ENCODE assay signal across 12 cellular contexts in genomic region chr9:101027733-101028345, GRCh38. TPM values are rescaled to one million over a fixed set of nuclear protein-coding genes. Genes with fewer than 3 reads are reported as not detected.
DNase-seq lines count a peak whose midpoint lies in the region; TF ChIP-seq lines count a peak whose summit lies in the region.
"Had no signal": no experiment of that assay in that cellular context is flagged by ENCODE, and none has a peak within 500 bp of the region (broad histone marks: within the 10 kb centered on the region; RNA-seq: fewer than 3 reads in every experiment).

No MANE protein-coding gene starts in this region.

- 0% methylated on average over 4 of the region's 12 CpGs for WGBS in mammary epithelial cell (ENCODE audit: low coverage, missing lambda C conversion rate)
- WGBS in smooth muscle cell (ENCODE audit: low lambda C conversion rate): 19% methylated on average over 12 of the region's 12 CpGs

- H4K20me1 ChIP-seq in mammary epithelial cell (ENCODE audit: insufficient read depth, low read length) (no peaks in the 10 kb centered on the region), smooth muscle cell (ENCODE audit: low read depth) (no peaks in the 10 kb centered on the region)

- H3K4me3 ChIP-seq in mammary epithelial cell (replicated peaks in 1 of 3; ENCODE audit: insufficient read depth in 1 of 3, low read depth in 2 of 3, low read length in 3 of 3): peak overlapping the region; percentile 51 to 70 (median 61)
- peak overlapping the region; percentile 87 for H3K4me3 ChIP-seq in smooth muscle cell

- no peaks in the 10 kb centered on the region for H3F3A ChIP-seq in smooth muscle cell (ENCODE audit: low read depth)

- peak overlapping the region; percentile 99 for H3K4me2 ChIP-seq in mammary epithelial cell (ENCODE audit: insufficient read depth, low read depth, low read length)
- H3K4me2 ChIP-seq in smooth muscle cell: peak overlapping the region; percentile 96

- intact Hi-C loops in mammary epithelial cell (cut with micrococcal nuclease): no loop called here

- peak; percentile 38 for DNase-seq in DMS 273 (lab: John Stamatoyannopoulos, UW; ENCODE audit: unreplicated experiment)
- DNase-seq in DMS 273 treated with DMSO at 0.1 percent for 48 hours (lab: John Stamatoyannopoulos, UW): no peak
- DNase-seq in mammary epithelial cell: peak; percentile 22
- DNase-seq in smooth muscle cell (lab: John Stamatoyannopoulos, UW; ENCODE audit: unreplicated experiment): no peak
- no peak for DNase-seq in activated CD4-positive, CD25-positive, alpha-beta regulatory T cell (lab: John Stamatoyannopoulos, UW)
- no peak for DNase-seq in DMS153 (lab: John Stamatoyannopoulos, UW)
- DNase-seq in T1000 (lab: John Stamatoyannopoulos, UW): no peak
- DNase-seq: activated T-cell treated with anti-CD3 and anti-CD28 coated beads, Interleukin-2, amount 50 U/mL, for 1 hour; KG1; stimulated activated CD4-positive, alpha-beta T cell treated with anti-CD3 and anti-CD28 coated beads, Interleukin-4, amount 100 ng/mL, for 24 hours had no signal

- dilution Hi-C loops in mammary epithelial cell (cut with HindIII; ENCODE audit: low sequenced_read_pairs): no loop called here

- H3K27me3 ChIP-seq in mammary epithelial cell (ENCODE audit: insufficient read depth, low read length): peaks cover 17% of the 10 kb centered on the region
- H3K27me3 ChIP-seq in layer of hippocampus (ENCODE audit: control insufficient read depth, insufficient read depth, low read length): no peaks in the 10 kb centered on the region
- H3K27me3 ChIP-seq in smooth muscle cell (ENCODE audit: low read depth): peaks cover 83% of the 10 kb centered on the region

- H2AFZ ChIP-seq in mammary epithelial cell (ENCODE audit: low read depth, low read length) (peak overlapping the region; percentile 96), smooth muscle cell (ENCODE audit: low read depth) (peak overlapping the region; percentile 97)

- H3K4me1 ChIP-seq in mammary epithelial cell (ENCODE audit: insufficient read depth, low read length) (peaks cover 17% of the 10 kb centered on the region), smooth muscle cell (ENCODE audit: low read depth) (peaks cover 9% of the 10 kb centered on the region)

- CTCF ChIA-PET in mammary epithelial cell (lab: Charles Lee; ENCODE audit: low non-redundant PET): no interaction called here

- H3K79me2 ChIP-seq in mammary epithelial cell (ENCODE audit: insufficient read depth, low read length): no peaks in the 10 kb centered on the region
- H3K79me2 ChIP-seq in smooth muscle cell (ENCODE audit: low read depth): no peaks in the 10 kb centered on the region

- H3K36me3 ChIP-seq in mammary epithelial cell (ENCODE audit: insufficient read depth, low read length) (no peaks in the 10 kb centered on the region), smooth muscle cell (ENCODE audit: low read depth) (no peaks in the 10 kb centered on the region)

- H3K9ac ChIP-seq in mammary epithelial cell (ENCODE audit: insufficient read depth, low read length): no peak overlapping the region
- no peak overlapping the region for H3K9ac ChIP-seq in smooth muscle cell (ENCODE audit: low read depth)

- H3K9me3 ChIP-seq in mammary epithelial cell (replicated peaks; ENCODE audit: insufficient read depth, low read length): no peaks in the 10 kb centered on the region
- H3K9me3 ChIP-seq in smooth muscle cell (replicated peaks; ENCODE audit: low read depth): no peaks in the 10 kb centered on the region

- H3K27ac ChIP-seq in mammary epithelial cell (ENCODE audit: insufficient read depth, low read depth, low read length) (no peak overlapping the region), layer of hippocampus (ENCODE audit: low read depth, low read length) (peak overlapping the region; percentile 77), smooth muscle cell (ENCODE audit: low read depth) (no peak overlapping the region)

- BruUV-seq in mammary epithelial cell (replicated peaks; lab: Mats Ljungman, UMichigan): no TSS peak

- in situ Hi-C loops in mammary epithelial cell (cut with MboI; ENCODE audit: low sequenced_read_pairs in 2 of 2): no loop called here

- TF ChIP-seq CTCF in mammary epithelial cell (conservative IDR thresholded peaks at IDR 0.05 in 1 of 2, IDR thresholded peaks at IDR 0.05 in 1 of 2; ENCODE audit: extremely low read depth in 1 of 2, insufficient read depth in 1 of 2, low read depth in 1 of 2, low read length in 2 of 2) (no peak), smooth muscle cell (IDR thresholded peaks at IDR 0.05; ENCODE audit: borderline replicate concordance, insufficient read depth, poor library complexity, severe bottlenecking) (no peak)

RNA-seq across cellular contexts. Expression of gene PLPPR1, which starts 0.7 kb away (rescaled TPM):
- total RNA-seq in mammary epithelial cell: under 1 TPM in 1 of 2 donors, not detected in 1; 0.33 TPM
- 0.07 TPM for polyA plus RNA-seq in mammary epithelial cell
- not detected for polyA minus RNA-seq in mammary epithelial cell
- 0.13 TPM in 1 of 2 replicates, not detected in the other for total RNA-seq in smooth muscle cell
- not detected in 2 replicates for polyA plus RNA-seq in smooth muscle cell
- total RNA-seq: A172 had no signal

Comparison
In these comparisons a context has a peak if more than half of its experiments do, and no peak if none do; other contexts are left out.
1. DNase-seq: peak in DMS 273 (single experiment) and mammary epithelial cell (single experiment); none in DMS 273 treated with DMSO at 0.1 percent for 48 hours (single experiment), smooth muscle cell (single experiment), activated CD4-positive, CD25-positive, alpha-beta regulatory T cell (0 of 4), DMS153 (single experiment) and T1000 (single experiment).